Comparison of ENCODE assay signal across 11 cellular contexts in genomic region chr3:18124501-18124900, GRCh38.
A peak's percentile ranks its signal among the peaks of the same experiment; 100 is the strongest.
DNase-seq lines count a peak whose midpoint lies in the region; ATAC-seq and TF ChIP-seq lines count a peak whose summit lies in the region.
"Had no signal": no experiment of that assay in that cellular context is flagged by ENCODE, and none has a peak within 500 bp of the region (broad histone marks: within the 10 kb centered on the region; RNA-seq: fewer than 3 reads in every experiment).

No MANE protein-coding gene starts in this region.

- H3F3A ChIP-seq in SK-N-SH (replicated peaks; ENCODE audit: insufficient read depth), result no peaks in the 10 kb centered on the region

- TF ChIP-seq EP300 in SK-N-SH (IDR thresholded peaks at IDR 0.05; ENCODE audit: borderline replicate concordance in 1 of 2, low read depth in 1 of 2, low read length in 1 of 2), result 0 out of 4 replicates have a peak, but pooled peaks of 1 of the 2 experiments have one; percentile 16

- peaks cover 32 to 72% (median 55%) of the 10 kb centered on the region in 10 experiments for H3K4me1 ChIP-seq in BLaER1 treated with 17β-estradiol and CSF1 and Interleukin-3, amounts not matched to agents 10 nM and 100 nM
- H3K4me1 ChIP-seq in SK-N-SH (ENCODE audit: control insufficient read depth in 1 of 2, insufficient read depth in 2 of 2, low read depth in 1 of 2, low read length in 1 of 2), result peaks cover 0 to 20% of the 10 kb centered on the region in 2 experiments; a peak in 3 of 4 replicates
- H3K4me1 ChIP-seq in endodermal cell (ENCODE audit: control insufficient read depth, insufficient read depth, low read length), result no peaks in the 10 kb centered on the region

- no peak for TF ChIP-seq CTCF in SK-N-SH (IDR thresholded peaks at IDR 0.05)
- no peak for TF ChIP-seq CTCF in endodermal cell (conservative IDR thresholded peaks at IDR 0.05)

- peaks cover 0 to 40% (median 26%) of the 10 kb centered on the region in 11 experiments; a peak in 19 of 22 replicates for H3K9me3 ChIP-seq in BLaER1 treated with 17β-estradiol and CSF1 and Interleukin-3, amounts not matched to agents 10 nM and 100 nM (replicated peaks in 1 of 11)
- H3K9me3 ChIP-seq in SK-N-SH, result peaks cover 5% of the 10 kb centered on the region; the same call in 1 of the 2 replicates
- H3K9me3 ChIP-seq in endodermal cell (ENCODE audit: control insufficient read depth, low read length), result peaks cover 17% of the 10 kb centered on the region

- CTCF ChIA-PET in SK-N-SH (lab: Yijun Ruan, JAX), result interaction anchor here (1.6 to 3.8 kb wide), 2 partner anchors 11 to 265 kb away, joined by 6 to 17 read pairs; no protein-coding TSS in a partner anchor

- H2AFZ ChIP-seq in SK-N-SH (ENCODE audit: low read depth), result no peak overlapping the region

- POLR2A ChIA-PET in SK-N-SH (lab: Yijun Ruan, JAX), result no interaction called here

- H3K27ac ChIP-seq in BLaER1 treated with 17β-estradiol and CSF1 and Interleukin-3, amounts not matched to agents 10 nM and 100 nM, result peak overlapping the region in 5 of 11 experiments; percentile 14 to 77 (median 18); a peak in 4 of 22 replicates
- no peak overlapping the region; a peak in 1 of 4 replicates for H3K27ac ChIP-seq in SK-N-SH (ENCODE audit: low read depth in 2 of 2, low read length in 1 of 2)
- H3K27ac ChIP-seq in endodermal cell (ENCODE audit: low read depth, low read length), result no peak overlapping the region

- no peak overlapping the region for H3K4me3 ChIP-seq in BLaER1 treated with 17β-estradiol and CSF1 and Interleukin-3, amounts not matched to agents 10 nM and 100 nM
- H3K4me3 ChIP-seq in SK-N-SH (ENCODE audit: low read depth in 2 of 2, low read length in 1 of 2), result no peak overlapping the region
- no peak overlapping the region for H3K4me3 ChIP-seq in endodermal cell (ENCODE audit: low read length)

- no peak for TF ChIP-seq RAD21 in SK-N-SH (IDR thresholded peaks at IDR 0.05; ENCODE audit: low read length)

- H3K79me2 ChIP-seq in SK-N-SH (ENCODE audit: insufficient read depth), result no peaks in the 10 kb centered on the region

- peak; percentile 16 for DNase-seq in HT-29 (ENCODE audit: low spot score)
- DNase-seq in SK-N-SH, result no peak
- peak; percentile 61 for DNase-seq in foreskin melanocyte
- no peak for DNase-seq in HuH-7.5 (ENCODE audit: low spot score)
- no peak for DNase-seq in NCI-H524 (lab: John Stamatoyannopoulos, UW)
- no peak for DNase-seq in endodermal cell
- DNase-seq: activated T-cell treated with anti-CD3 and anti-CD28 coated beads, Interleukin-2, amount 50 U/mL, for 4 hours; hypothalamus; T-helper 9 cell had no signal

- H4K20me1 ChIP-seq in BLaER1 treated with 17β-estradiol and CSF1 and Interleukin-3, amounts not matched to agents 10 nM and 100 nM, result no peaks in the 10 kb centered on the region
- H4K20me1 ChIP-seq in SK-N-SH (ENCODE audit: insufficient read depth), result no peaks in the 10 kb centered on the region

- H3K36me3 Mint-ChIP-seq in endodermal cell (ENCODE audit: low read depth), result peaks cover 40% of the 10 kb centered on the region

- H3K4me1 Mint-ChIP-seq in endodermal cell, result peaks cover 11% of the 10 kb centered on the region

- no peak overlapping the region for H3K4me3 Mint-ChIP-seq in endodermal cell
- H3K4me3 Mint-ChIP-seq: activated T-cell treated with anti-CD3 and anti-CD28 coated beads, Interleukin-2, amount 50 U/mL, for 4 hours had no signal

- H3K4me2 ChIP-seq in BLaER1 treated with 17β-estradiol and CSF1 and Interleukin-3, amounts not matched to agents 10 nM and 100 nM, result peak overlapping the region in 10 of 11 experiments; percentile 6 to 87 (median 58); a peak in 14 of 22 replicates
- no peak overlapping the region for H3K4me2 ChIP-seq in SK-N-SH

- no peaks in the 10 kb centered on the region for H3K9me2 ChIP-seq in SK-N-SH

- H3K36me3 ChIP-seq in BLaER1 treated with 17β-estradiol and CSF1 and Interleukin-3, amounts not matched to agents 10 nM and 100 nM, result peaks cover 0 to 14% (median 0%) of the 10 kb centered on the region in 11 experiments; a peak in 4 of 22 replicates
- H3K36me3 ChIP-seq in SK-N-SH (replicated peaks in 1 of 2; ENCODE audit: control insufficient read depth in 1 of 2, insufficient read depth in 2 of 2, low read length in 1 of 2), result no peaks in the 10 kb centered on the region
- no peaks in the 10 kb centered on the region for H3K36me3 ChIP-seq in endodermal cell (ENCODE audit: control insufficient read depth, insufficient read depth, low read length)

- H3K9ac ChIP-seq in BLaER1 treated with 17β-estradiol and CSF1 and Interleukin-3, amounts not matched to agents 10 nM and 100 nM, result no peak overlapping the region
- H3K9ac ChIP-seq in SK-N-SH (no peak overlapping the region), endodermal cell (ENCODE audit: extremely low read depth, low read length, poor library complexity, severe bottlenecking) (no peak overlapping the region)

- H3K27me3 Mint-ChIP-seq in endodermal cell (ENCODE audit: insufficient read depth), result no peaks in the 10 kb centered on the region

- no peaks in the 10 kb centered on the region for H3K27me3 ChIP-seq in BLaER1 treated with 17β-estradiol and CSF1 and Interleukin-3, amounts not matched to agents 10 nM and 100 nM
- H3K27me3 ChIP-seq in SK-N-SH (ENCODE audit: insufficient read depth), result no peaks in the 10 kb centered on the region
- H3K27me3 ChIP-seq in endodermal cell (ENCODE audit: control insufficient read depth, insufficient read depth, low read length, poor library complexity, severe bottlenecking), result no peaks in the 10 kb centered on the region

- H3K9me3 Mint-ChIP-seq in endodermal cell, result peaks cover 6% of the 10 kb centered on the region
- H3K9me3 Mint-ChIP-seq: activated T-cell treated with anti-CD3 and anti-CD28 coated beads, Interleukin-2, amount 50 U/mL, for 4 hours had no signal

- H3K27ac Mint-ChIP-seq in endodermal cell, result no peak overlapping the region

- ATAC-seq in HG03280 (IDR thresholded peaks at IDR 0.05; ENCODE audit: unreplicated experiment), result no peak
- ATAC-seq: activated T-cell treated with anti-CD3 and anti-CD28 coated beads, Interleukin-2, amount 50 U/mL, for 4 hours had no signal

- WGBS in SK-N-SH (ENCODE audit: low lambda C conversion rate), result 65% methylated on average over 5 of the region's 5 CpGs
- WGBS in endodermal cell (ENCODE audit: insufficient coverage in 1 of 2, insufficient read length in 1 of 2), 2 experiments, result 93 to 97% methylated on average over 3 to 5 of the region's 5 CpGs

TF ChIP-seq in SK-N-SH, 30 proteins besides CTCF, POLR2A, EP300 and RAD21 (continues in another document):
- TF ChIP-seq USF2 (IDR thresholded peaks at IDR 0.05; ENCODE audit: borderline replicate concordance, low read depth, low read length) (no peak), SIN3A (IDR thresholded peaks at IDR 0.05; ENCODE audit: borderline replicate concordance, low read depth, low read length) (no peak), TCF12 (IDR thresholded peaks at IDR 0.05) (peak; percentile 50; the same call in 1 of the 2 replicates), TEAD4 (IDR thresholded peaks at IDR 0.05; ENCODE audit: borderline replicate concordance, insufficient read depth) (no peak), NRF1 (IDR thresholded peaks at IDR 0.05; ENCODE audit: low read depth, low read length) (no peak), ELF1 (IDR thresholded peaks at IDR 0.05) (no peak), REST (IDR thresholded peaks at IDR 0.05; ENCODE audit: low read depth, low read length) (no peak), JUND (IDR thresholded peaks at IDR 0.05) (peak; percentile 45), RFX5 (IDR thresholded peaks at IDR 0.05; ENCODE audit: low read length) (no peak), POLR2AphosphoS5 (IDR thresholded peaks at IDR 0.05; ENCODE audit: low read depth, low read length) (no peak), YY1 (IDR thresholded peaks at IDR 0.05; ENCODE audit: low read depth) (no peak), RXRA (IDR thresholded peaks at IDR 0.05; ENCODE audit: borderline replicate concordance, low read depth) (no peak), FOSL2 (IDR thresholded peaks at IDR 0.05; ENCODE audit: borderline replicate concordance, low read depth) (peak; percentile 52; the same call in 1 of the 2 replicates), FOXJ3 (CRISPR knock-in tag; IDR thresholded peaks at IDR 0.05) (no peak), EZH2phosphoT487 (IDR thresholded peaks at IDR 0.05; ENCODE audit: borderline replicate concordance, low read depth) (no peak), GABPA (IDR thresholded peaks at IDR 0.05; ENCODE audit: low read depth) (no peak), MEF2A (IDR thresholded peaks at IDR 0.05; ENCODE audit: borderline replicate concordance, low read depth) (no peak)

Comparison
In these comparisons a context has a peak if more than half of its experiments do, and no peak if none do; other contexts are left out.
1. DNase-seq: peak in HT-29 (single experiment) and foreskin melanocyte (single experiment); none in SK-N-SH (single experiment), HuH-7.5 (single experiment), NCI-H524 (0 of 2) and endodermal cell (single experiment).